1 cellular context compared by ENCODE assay signal in genomic region chr3:61080737-61081445, GRCh38.
TF ChIP-seq lines count a peak whose summit lies in the region.

No MANE protein-coding gene starts in this region.

TF ChIP-seq in H1, 55 proteins besides CTCF, POLR2A, EP300 and RAD21:
- TF ChIP-seq E2F6 (IDR thresholded peaks at IDR 0.05) = no peak
- no peak for TF ChIP-seq CHD1 (IDR thresholded peaks at IDR 0.05; ENCODE audit: low read depth, low read length)
- TF ChIP-seq SP4 (IDR thresholded peaks at IDR 0.05; ENCODE audit: low read length) = no peak
- TF ChIP-seq NANOG (IDR thresholded peaks at IDR 0.05; ENCODE audit: insufficient read depth, low read depth, low read length, poor library complexity, severe bottlenecking) = no peak
- TF ChIP-seq, protein P1, sequence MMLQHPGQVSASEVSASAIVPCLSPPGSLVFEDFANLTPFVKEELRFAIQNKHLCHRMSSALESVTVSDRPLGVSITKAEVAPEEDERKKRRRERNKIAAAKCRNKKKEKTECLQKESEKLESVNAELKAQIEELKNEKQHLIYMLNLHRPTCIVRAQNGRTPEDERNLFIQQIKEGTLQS (IDR thresholded peaks at IDR 0.05; ENCODE audit: insufficient read depth, low read depth, low read length) = no peak
- no peak for TF ChIP-seq KDM1A (IDR thresholded peaks at IDR 0.05; ENCODE audit: borderline replicate concordance, low read length)
